Comparison of ENCODE assay signal across 16 cellular contexts in genomic region chr12:24534632-24535031, GRCh38.
DNase-seq lines count a peak whose midpoint lies in the region; ATAC-seq and TF ChIP-seq lines count a peak whose summit lies in the region.
"Had no signal": no experiment of that assay in that cellular context is flagged by ENCODE, and none has a peak within 500 bp of the region (broad histone marks: within the 10 kb centered on the region; RNA-seq: fewer than 3 reads in every experiment).

No MANE protein-coding gene starts in this region.

- intact Hi-C loops in left ventricle myocardium superior (cut with micrococcal nuclease), result no loop called here
- intact Hi-C loops in sigmoid colon (cut with DNase I), result no loop called here

- H3K9me3 ChIP-seq in sigmoid colon, result no peaks in the 10 kb centered on the region

- no peak for TF ChIP-seq POLR2A in sigmoid colon (IDR thresholded peaks at IDR 0.05)

- ATAC-seq in left ventricle myocardium superior (peak; percentile 86), GM19328 (IDR thresholded peaks at IDR 0.05; ENCODE audit: unreplicated experiment) (no peak)
- ATAC-seq in activated T-helper 17 cell treated with anti-CD3 and anti-CD28 coated beads, Interleukin-2, amount 50 U/mL, for 72 hours (replicated peaks), result no peak

- H3K36me3 Mint-ChIP-seq in activated T-helper 17 cell treated with anti-CD3 and anti-CD28 coated beads, Interleukin-2, amount 50 U/mL, for 72 hours (ENCODE audit: low read depth), result no peaks in the 10 kb centered on the region
- H3K36me3 Mint-ChIP-seq: naive B cell had no signal

- H3K4me1 Mint-ChIP-seq in activated T-helper 17 cell treated with anti-CD3 and anti-CD28 coated beads, Interleukin-2, amount 50 U/mL, for 72 hours, result no peaks in the 10 kb centered on the region
- H3K4me1 Mint-ChIP-seq: naive B cell had no signal

- H3K4me3 Mint-ChIP-seq in activated T-helper 17 cell treated with anti-CD3 and anti-CD28 coated beads, Interleukin-2, amount 50 U/mL, for 72 hours, result no peak overlapping the region
- H3K4me3 Mint-ChIP-seq: naive B cell had no signal

- no peak overlapping the region for H3K27ac Mint-ChIP-seq in activated T-helper 17 cell treated with anti-CD3 and anti-CD28 coated beads, Interleukin-2, amount 50 U/mL, for 72 hours

- H3K9me3 Mint-ChIP-seq in activated T-helper 17 cell treated with anti-CD3 and anti-CD28 coated beads, Interleukin-2, amount 50 U/mL, for 72 hours, result no peaks in the 10 kb centered on the region
- H3K9me3 Mint-ChIP-seq: naive B cell had no signal

- no peaks in the 10 kb centered on the region for H3K36me3 ChIP-seq in sigmoid colon

- no peaks in the 10 kb centered on the region for H3K4me1 ChIP-seq in sigmoid colon

- peaks cover 3% of the 10 kb centered on the region for H3K27me3 Mint-ChIP-seq in activated T-helper 17 cell treated with anti-CD3 and anti-CD28 coated beads, Interleukin-2, amount 50 U/mL, for 72 hours
- H3K27me3 Mint-ChIP-seq: naive B cell had no signal

- H3K4me3 ChIP-seq in sigmoid colon, result no peak overlapping the region

- H3K27me3 ChIP-seq in sigmoid colon, result no peaks in the 10 kb centered on the region

- no peak for TF ChIP-seq EP300 in sigmoid colon (IDR thresholded peaks at IDR 0.05)

- peak overlapping the region; percentile 39 for H3K27ac ChIP-seq in angular gyrus (ENCODE audit: low read depth, low read length)
- H3K27ac ChIP-seq in sigmoid colon, result peak overlapping the region; percentile 10 to 30 (median 26)

- 68 to 76% methylated on average over 4 of the region's 4 CpGs for WGBS in sigmoid colon, 2 donors

- peak; percentile 40 for DNase-seq in ELR (ENCODE audit: low read depth)
- peak; percentile 48 for DNase-seq in left ventricle myocardium superior
- DNase-seq in sigmoid colon, result no peak
- DNase-seq in NCI-H345 treated with DMSO at 0.1 percent for 48 hours (lab: John Stamatoyannopoulos, UW; ENCODE audit: unreplicated experiment), result no peak
- no peak for DNase-seq in NCI-H510A treated with DMSO at 0.1 percent for 48 hours (lab: John Stamatoyannopoulos, UW)
- DNase-seq: activated T-cell treated with anti-CD3 and anti-CD28 coated beads for 4 hours, dermis blood vessel endothelial cell, foreskin fibroblast, kidney glomerular epithelial cell, naive B cell, NCI-H2081 treated with DMSO at 0.1 percent for 48 hours, small intestine, SW 1271 had no signal

- TF ChIP-seq CTCF in sigmoid colon (IDR thresholded peaks at IDR 0.05), result no peak

Comparison
In these comparisons a context has a peak if more than half of its experiments do, and no peak if none do; other contexts are left out.
1. DNase-seq: peak in ELR (single experiment) and left ventricle myocardium superior (single experiment); none in sigmoid colon (single experiment), NCI-H345 treated with DMSO at 0.1 percent for 48 hours (single experiment) and NCI-H510A treated with DMSO at 0.1 percent for 48 hours (single experiment).